23 cellular contexts compared by ENCODE assay signal in the genomic region with DNA sequence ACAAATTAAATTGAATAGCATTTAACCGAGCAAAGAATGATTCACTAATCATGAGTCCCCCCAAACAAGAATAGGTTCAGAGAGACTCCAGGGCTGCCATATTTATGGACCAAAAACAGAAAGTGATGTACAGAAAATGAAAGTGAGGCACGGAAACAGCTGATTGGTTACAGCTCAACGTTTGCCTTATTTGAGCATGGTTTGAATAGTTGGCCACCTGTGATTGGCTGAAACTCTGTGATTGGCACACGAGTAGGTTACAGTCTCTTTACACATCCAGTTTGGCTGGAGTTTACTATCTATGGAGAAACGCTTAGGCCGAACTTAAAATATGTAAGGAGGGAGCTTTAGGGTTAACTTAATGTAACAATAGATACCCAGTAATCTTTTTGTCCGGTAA. TPM values are rescaled to one million over a fixed set of nuclear protein-coding genes. Genes with fewer than 3 reads are reported as not detected.
"Had no signal": no experiment of that assay in that cellular context is flagged by ENCODE, and none has a peak within 500 bp of the region (broad histone marks: within the 10 kb centered on the region; RNA-seq: fewer than 3 reads in every experiment).

No MANE protein-coding gene starts in this region.

- H3K27me3 ChIP-seq: cardiac muscle cell had no signal

- ATAC-seq: activated CD4-positive, CD25-positive, alpha-beta regulatory T cell treated with anti-CD3 and anti-CD28 coated beads, Interleukin-2, amount 50 U/mL, for 24 hours; activated CD8-positive, alpha-beta T cell treated with anti-CD3 and anti-CD28 coated beads for 36 hours; activated T-cell treated with anti-CD3 and anti-CD28 coated beads, Interleukin-2, amount 50 U/mL, for 72 hours; PC-3 had no signal

- H3K36me3 ChIP-seq: brain microvascular endothelial cell, cardiac muscle cell had no signal

- FAIRE-seq: RCC 7860 had no signal

- DNase-seq: activated CD4-positive, alpha-beta T cell treated with anti-CD3 and anti-CD28 coated beads for 4 hours; activated CD8-positive, alpha-beta memory T cell treated with anti-CD3 and anti-CD28 coated beads, Interleukin-2, amount 50 U/mL, for 4 hours; activated CD8-positive, alpha-beta T cell treated with anti-CD3 and anti-CD28 coated beads for 36 hours; activated gamma-delta T cell treated with Interleukin-2 at 50 U/mL for 16 hours; activated naive CD4-positive, alpha-beta T cell treated with anti-CD3 and anti-CD28 coated beads, Interleukin-2, amount 10 ng/mL, durations not matched to agents 7 days and 5 days; activated naive CD8-positive, alpha-beta T cell treated with anti-CD3 and anti-CD28 coated beads for 36 hours; activated T-cell treated with anti-CD3 and anti-CD28 coated beads, Interleukin-2, amount 50 U/mL, for 72 hours; brain microvascular endothelial cell; KG1; NCI-H1092 treated with DMSO at 0.1 percent for 48 hours; NCI-H1436; NCI-H1694 treated with DMSO at 0.1 percent for 48 hours; NCI-H2081; NCI-H446; NCI-H524; PC-3; SIG-M5 had no signal

- H3K4me3 ChIP-seq: cardiac muscle cell had no signal

- H3K27ac ChIP-seq: brain microvascular endothelial cell, cardiac muscle cell had no signal

RNA-seq across cellular contexts. Expression of a gene that starts 27.0 kb away (rescaled TPM):
- total RNA-seq: activated CD8-positive, alpha-beta T cell treated with anti-CD3 and anti-CD28 coated beads for 36 hours; activated naive CD8-positive, alpha-beta T cell treated with anti-CD3 and anti-CD28 coated beads for 36 hours; activated T-cell treated with anti-CD3 and anti-CD28 coated beads, Interleukin-2, amount 50 U/mL, for 72 hours; activated T-helper 2 cell treated with anti-CD3 and anti-CD28 coated beads, Interferon-gamma antibody, Interleukin-2, Interleukin-4, amounts not matched to agents 10 μg/mL and 5 μg/mL and 100 μg/mL, durations not matched to agents 14 hours and 24 hours and 36 hours; LHCN-M2; M059J; PC-3 had no signal
